In the genomic region with DNA sequence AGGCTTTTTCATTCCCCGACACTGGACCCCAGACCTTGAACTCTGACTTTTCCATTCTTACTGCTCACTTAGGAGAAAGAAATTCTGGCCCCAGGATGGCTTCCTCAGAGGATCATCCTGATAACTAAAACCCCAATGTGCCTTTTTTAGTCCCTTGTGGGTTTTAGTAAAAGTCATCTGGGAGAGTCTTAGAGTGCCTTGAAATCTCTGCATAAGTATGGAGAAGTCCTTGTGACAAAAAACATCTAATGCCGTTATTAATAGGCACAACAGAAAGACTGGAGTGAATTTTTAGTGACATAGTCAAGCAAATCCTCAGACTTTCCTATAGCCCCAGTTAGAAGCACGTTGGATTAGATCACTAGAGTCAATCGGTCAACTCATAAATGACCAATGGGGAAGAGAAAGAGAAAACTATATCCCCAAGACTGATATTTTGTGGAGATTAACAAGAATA, we compare ENCODE assay signal across 16 cellular contexts.
A peak's percentile ranks its signal among the peaks of the same experiment; 100 is the strongest.
DNase-seq lines count a peak whose midpoint lies in the region; ATAC-seq and TF ChIP-seq lines count a peak whose summit lies in the region.
"Had no signal": no experiment of that assay in that cellular context is flagged by ENCODE, and none has a peak within 500 bp of the region (broad histone marks: within the 10 kb centered on the region; RNA-seq: fewer than 3 reads in every experiment).

No MANE protein-coding gene starts in this region.

- DNase-seq in adipocyte (ENCODE audit: low read depth) (peak; percentile 6), left lung (no peak), H4 (ENCODE audit: low spot score) (no peak)
- DNase-seq: activated CD4-positive, alpha-beta T cell treated with anti-CD3 and anti-CD28 coated beads, Interleukin-2, amount 50 U/mL, for 4 hours; activated naive CD4-positive, alpha-beta T cell treated with anti-CD3 and anti-CD28 coated beads, Interleukin-2, amount 50 U/mL, for 16 hours; activated T-cell treated with anti-CD3 and anti-CD28 coated beads, Interleukin-2, amount 50 U/mL, for 24 hours; dorsolateral prefrontal cortex; EL; kidney; NCI-H1436 had no signal

- TF ChIP-seq CTCF in left lung (IDR thresholded peaks at IDR 0.05): no peak

- H3K36me3 ChIP-seq in ACC112 (ENCODE audit: insufficient read depth, low read length) (no peaks in the 10 kb centered on the region), adipocyte (ENCODE audit: control insufficient read depth, insufficient read depth, low read length, severe bottlenecking) (no peaks in the 10 kb centered on the region), left lung (no peaks in the 10 kb centered on the region)
- H3K36me3 ChIP-seq: neutrophil had no signal

- H3K4me1 ChIP-seq in ACC112 (ENCODE audit: control insufficient read depth, insufficient read depth, low read length, unreplicated experiment) (peaks cover 18% of the 10 kb centered on the region), adipocyte (ENCODE audit: control insufficient read depth, insufficient read depth, low read length) (peaks cover 24% of the 10 kb centered on the region), left lung (no peaks in the 10 kb centered on the region)

- peaks cover 34% of the 10 kb centered on the region for H3K9me3 ChIP-seq in adipocyte (ENCODE audit: control insufficient read depth, low read length)
- peaks cover 0 to 33% of the 10 kb centered on the region in 2 donors for H3K9me3 ChIP-seq in left lung
- H3K9me3 ChIP-seq: neutrophil had no signal

- H3K27ac ChIP-seq in ACC112 (ENCODE audit: low read depth, low read length) (peak overlapping the region; percentile 78), left lung (peak overlapping the region; percentile 14 to 22), skin epidermis (peak overlapping the region in 17 of 21 experiments; percentile 2 to 91 (median 71))
- H3K27ac ChIP-seq: dorsolateral prefrontal cortex, neutrophil had no signal

- ATAC-seq in left lung (peak; percentile 21), GM19467 (IDR thresholded peaks at IDR 0.05; ENCODE audit: unreplicated experiment) (no peak), GM21717 (IDR thresholded peaks at IDR 0.05; ENCODE audit: unreplicated experiment) (no peak), GM18868 (IDR thresholded peaks at IDR 0.05; ENCODE audit: unreplicated experiment) (no peak)

- H3K9ac ChIP-seq in adipocyte (ENCODE audit: low read length): peak overlapping the region; percentile 60

- H3K4me3 ChIP-seq in ACC112 (ENCODE audit: low read depth, low read length) (no peak overlapping the region), adipocyte (ENCODE audit: low read length) (no peak overlapping the region), left lung (no peak overlapping the region), skin epidermis (no peak overlapping the region)
- H3K4me3 ChIP-seq: dorsolateral prefrontal cortex had no signal

- H3K79me2 ChIP-seq in ACC112 (ENCODE audit: control insufficient read depth, insufficient read depth, low read length, unreplicated experiment): no peaks in the 10 kb centered on the region

- intact Hi-C loops in left lung (cut with DNase I): no loop called here

- H3K27me3 ChIP-seq in ACC112 (ENCODE audit: insufficient read depth, low read length) (no peaks in the 10 kb centered on the region), adipocyte (replicated peaks; ENCODE audit: control insufficient read depth, insufficient read depth, low read length) (no peaks in the 10 kb centered on the region), left lung (no peaks in the 10 kb centered on the region)
- H3K27me3 ChIP-seq: dorsolateral prefrontal cortex, neutrophil had no signal

- peak overlapping the region; percentile 9 for H2AFZ ChIP-seq in ACC112 (ENCODE audit: low read length, unreplicated experiment)

Comparison
In these comparisons a context has a peak if more than half of its experiments do, and no peak if none do; other contexts are left out.
1. H3K27ac ChIP-seq: peak in every context shown above with its lines; median percentile 78 in ACC112; 71 in skin epidermis; 18 in left lung.